Comparison of ENCODE assay signal across 19 cellular contexts in genomic region chr13:72920097-72920496, GRCh38.
DNase-seq lines count a peak whose midpoint lies in the region; ATAC-seq and TF ChIP-seq lines count a peak whose summit lies in the region.
"Had no signal": no experiment of that assay in that cellular context is flagged by ENCODE, and none has a peak within 500 bp of the region (broad histone marks: within the 10 kb centered on the region; RNA-seq: fewer than 3 reads in every experiment).

No MANE protein-coding gene starts in this region.

- no peaks in the 10 kb centered on the region for H3K9me3 Mint-ChIP-seq in naive thymus-derived CD4-positive, alpha-beta T cell
- H3K9me3 Mint-ChIP-seq in stimulated activated effector memory CD8-positive, alpha-beta T cell treated with anti-CD3 and anti-CD28 coated beads, Interleukin-12 subunit alpha, Interleukin-12 subunit beta, amount 100 ng/mL, for 72 hours: no peaks in the 10 kb centered on the region
- no peaks in the 10 kb centered on the region for H3K9me3 Mint-ChIP-seq in osteocyte (ENCODE audit: unreplicated experiment)
- H3K9me3 Mint-ChIP-seq: central memory CD8-positive, alpha-beta T cell; natural killer cell had no signal

- no peak overlapping the region for H3K4me3 Mint-ChIP-seq in naive thymus-derived CD4-positive, alpha-beta T cell
- H3K4me3 Mint-ChIP-seq in stimulated activated effector memory CD8-positive, alpha-beta T cell treated with anti-CD3 and anti-CD28 coated beads, Interleukin-12 subunit alpha, Interleukin-12 subunit beta, amount 100 ng/mL, for 72 hours: no peak overlapping the region
- H3K4me3 Mint-ChIP-seq in osteocyte (ENCODE audit: unreplicated experiment): no peak overlapping the region
- H3K4me3 Mint-ChIP-seq: central memory CD8-positive, alpha-beta T cell; natural killer cell had no signal

- no peaks in the 10 kb centered on the region for H3K9me3 ChIP-seq in naive thymus-derived CD4-positive, alpha-beta T cell (ENCODE audit: control insufficient read depth in 2 of 3, low read length in 3 of 3)
- H3K9me3 ChIP-seq: Caco-2, HAP-1, Peyer's patch, stomach had no signal

- DNase-seq in AG08396 (ENCODE audit: low spot score): peak; percentile 16
- DNase-seq in LHCN-M2 (ENCODE audit: low read depth): peak; percentile 65
- peak; percentile 2 to 8 for DNase-seq in cardiac fibroblast (ENCODE audit: low read depth in 2 of 2)
- peak; percentile 8 for DNase-seq in hepatic stellate cell (ENCODE audit: low spot score)
- DNase-seq in foreskin fibroblast: no peak
- no peak for DNase-seq in naive thymus-derived CD4-positive, alpha-beta T cell
- DNase-seq in stimulated activated effector memory CD8-positive, alpha-beta T cell treated with anti-CD3 and anti-CD28 coated beads, Interleukin-12 subunit alpha, Interleukin-12 subunit beta, amount 100 ng/mL, for 72 hours (ENCODE audit: low spot score in 2 of 2): no peak
- no peak for DNase-seq in osteocyte (ENCODE audit: extremely low spot score, unreplicated experiment)
- DNase-seq: activated CD8-positive, alpha-beta memory T cell treated with anti-CD3 and anti-CD28 coated beads for 24 hours; Caco-2; GDM1; natural killer cell; NCI-H526; Peyer's patch; stomach; SW 1271 had no signal

- H3K4me1 Mint-ChIP-seq in naive thymus-derived CD4-positive, alpha-beta T cell: peaks cover 0 to 4% (median 0%) of the 10 kb centered on the region in 7 donors
- no peaks in the 10 kb centered on the region for H3K4me1 Mint-ChIP-seq in stimulated activated effector memory CD8-positive, alpha-beta T cell treated with anti-CD3 and anti-CD28 coated beads, Interleukin-12 subunit alpha, Interleukin-12 subunit beta, amount 100 ng/mL, for 72 hours
- H3K4me1 Mint-ChIP-seq in osteocyte (ENCODE audit: unreplicated experiment): no peaks in the 10 kb centered on the region

- peaks cover 0 to 18% (median 0%) of the 10 kb centered on the region in 3 experiments for H3K36me3 ChIP-seq in naive thymus-derived CD4-positive, alpha-beta T cell (ENCODE audit: control insufficient read depth in 2 of 3, insufficient read depth in 3 of 3, low read length in 3 of 3)
- H3K36me3 ChIP-seq: Peyer's patch had no signal

- TF ChIP-seq CTCF in cardiac fibroblast (IDR thresholded peaks at IDR 0.05; ENCODE audit: low read depth, low read length) (no peak), foreskin fibroblast (IDR thresholded peaks at IDR 0.05; ENCODE audit: low read depth, low read length) (no peak), osteocyte (IDR thresholded peaks at IDR 0.05) (no peak)

- CTCF ChIA-PET in naive thymus-derived CD4-positive, alpha-beta T cell (lab: Charles Lee): no interaction called here

- H3K27me3 ChIP-seq in naive thymus-derived CD4-positive, alpha-beta T cell (ENCODE audit: control insufficient read depth in 2 of 2, insufficient read depth in 2 of 2, low read length in 2 of 2): no peaks in the 10 kb centered on the region
- H3K27me3 ChIP-seq: Peyer's patch, stomach had no signal

- no peaks in the 10 kb centered on the region for H3K27me3 Mint-ChIP-seq in naive thymus-derived CD4-positive, alpha-beta T cell
- no peaks in the 10 kb centered on the region for H3K27me3 Mint-ChIP-seq in osteocyte (ENCODE audit: unreplicated experiment)
- H3K27me3 Mint-ChIP-seq: central memory CD8-positive, alpha-beta T cell had no signal

- POLR2A ChIA-PET in naive thymus-derived CD4-positive, alpha-beta T cell (lab: Charles Lee): no interaction called here

- no peaks in the 10 kb centered on the region for H3K4me1 ChIP-seq in naive thymus-derived CD4-positive, alpha-beta T cell (ENCODE audit: control insufficient read depth in 2 of 2, insufficient read depth in 2 of 2, low read length in 2 of 2)
- H3K4me1 ChIP-seq: Caco-2, HAP-1, Peyer's patch had no signal

- H3K27ac Mint-ChIP-seq in naive thymus-derived CD4-positive, alpha-beta T cell: no peak overlapping the region
- no peak overlapping the region for H3K27ac Mint-ChIP-seq in stimulated activated effector memory CD8-positive, alpha-beta T cell treated with anti-CD3 and anti-CD28 coated beads, Interleukin-12 subunit alpha, Interleukin-12 subunit beta, amount 100 ng/mL, for 72 hours
- H3K27ac Mint-ChIP-seq in osteocyte (ENCODE audit: unreplicated experiment): no peak overlapping the region
- H3K27ac Mint-ChIP-seq: natural killer cell had no signal

- peaks cover 10 to 60% (median 33%) of the 10 kb centered on the region in 5 donors for H3K36me3 Mint-ChIP-seq in naive thymus-derived CD4-positive, alpha-beta T cell
- H3K36me3 Mint-ChIP-seq in stimulated activated effector memory CD8-positive, alpha-beta T cell treated with anti-CD3 and anti-CD28 coated beads, Interleukin-12 subunit alpha, Interleukin-12 subunit beta, amount 100 ng/mL, for 72 hours: peaks cover 55% of the 10 kb centered on the region
- peaks cover 35% of the 10 kb centered on the region for H3K36me3 Mint-ChIP-seq in osteocyte (ENCODE audit: unreplicated experiment)
- H3K36me3 Mint-ChIP-seq: natural killer cell had no signal

- intact Hi-C loops in naive thymus-derived CD4-positive, alpha-beta T cell (cut with micrococcal nuclease): loop anchor here in 1 of 2 donors (10.0 kb wide), 1 partner anchor 785 kb away; no protein-coding TSS in a partner anchor

- no peak overlapping the region for H3K27ac ChIP-seq in naive thymus-derived CD4-positive, alpha-beta T cell (ENCODE audit: low read depth, low read length)
- H3K27ac ChIP-seq: Peyer's patch, VCaP had no signal

- ATAC-seq in naive thymus-derived CD4-positive, alpha-beta T cell: no peak
- ATAC-seq in stimulated activated effector memory CD8-positive, alpha-beta T cell treated with anti-CD3 and anti-CD28 coated beads, Interleukin-12 subunit alpha, Interleukin-12 subunit beta, amount 100 ng/mL, for 72 hours: no peak
- ATAC-seq: natural killer cell had no signal

- no peak overlapping the region for H3K4me3 ChIP-seq in cardiac fibroblast (replicated peaks in 1 of 2; ENCODE audit: low read depth in 2 of 2, low read length in 2 of 2)
- no peak overlapping the region for H3K4me3 ChIP-seq in foreskin fibroblast (ENCODE audit: low read depth in 1 of 2, low read length in 2 of 2)
- H3K4me3 ChIP-seq in naive thymus-derived CD4-positive, alpha-beta T cell (ENCODE audit: low read length): no peak overlapping the region
- H3K4me3 ChIP-seq: HAP-1, Peyer's patch, stomach had no signal

Comparison
In these comparisons a context has a peak if more than half of its experiments do, and no peak if none do; other contexts are left out.
1. DNase-seq: peak in AG08396 (single experiment), LHCN-M2 (single experiment), cardiac fibroblast (2 of 2) and hepatic stellate cell (single experiment); none in foreskin fibroblast (0 of 2), naive thymus-derived CD4-positive, alpha-beta T cell (0 of 9), stimulated activated effector memory CD8-positive, alpha-beta T cell treated with anti-CD3 and anti-CD28 coated beads, Interleukin-12 subunit alpha, Interleukin-12 subunit beta, amount 100 ng/mL, for 72 hours (0 of 2) and osteocyte (single experiment).